Comparison of ENCODE assay signal across 11 cellular contexts in the genomic region with DNA sequence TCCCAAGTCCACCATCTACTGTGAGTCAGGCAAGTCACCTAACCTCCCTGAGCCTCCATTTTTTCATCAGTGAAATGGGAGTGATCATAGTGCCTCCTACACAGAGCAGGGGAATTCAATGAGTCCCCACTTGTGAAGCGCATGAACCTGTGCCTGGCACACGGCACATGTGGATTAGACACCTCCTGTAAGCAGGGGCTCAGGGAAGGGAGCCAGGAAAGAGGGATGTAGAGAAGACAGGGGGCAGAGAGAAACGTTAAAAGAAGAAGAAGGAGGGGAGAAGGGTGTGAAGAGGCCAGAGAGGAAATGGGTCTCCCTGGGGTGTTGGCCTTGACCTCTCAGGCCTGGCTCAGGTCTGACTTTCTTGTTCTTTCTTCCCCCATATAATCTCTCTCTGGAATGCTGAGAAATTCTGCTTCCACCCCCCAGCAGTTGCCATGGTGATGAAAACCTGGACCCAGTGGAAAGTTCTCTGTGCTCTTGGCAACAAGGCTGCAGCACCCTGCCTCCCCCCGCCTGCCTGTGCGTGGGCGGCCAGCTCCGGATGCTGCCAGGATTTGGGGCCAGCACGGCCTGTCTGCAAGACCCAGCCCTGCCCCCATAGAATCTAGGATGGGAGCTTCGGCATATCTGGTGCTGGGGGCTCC.
DNase-seq lines count a peak whose midpoint lies in the region; ATAC-seq and TF ChIP-seq lines count a peak whose summit lies in the region.
"Had no signal": no experiment of that assay in that cellular context is flagged by ENCODE, and none has a peak within 500 bp of the region (broad histone marks: within the 10 kb centered on the region; RNA-seq: fewer than 3 reads in every experiment).

No MANE protein-coding gene starts in this region.

- no peak overlapping the region for H3K4me3 Mint-ChIP-seq in osteocyte (ENCODE audit: unreplicated experiment)
- H3K4me3 Mint-ChIP-seq: activated B cell treated with CpG ODN at 0.5 μM for 24 hours had no signal

- no peaks in the 10 kb centered on the region for H3K36me3 ChIP-seq in SJCRH30
- H3K36me3 ChIP-seq in effector memory CD4-positive, alpha-beta T cell (ENCODE audit: control insufficient read depth, insufficient read depth, low read length), result no peaks in the 10 kb centered on the region
- H3K36me3 ChIP-seq: cardiac muscle cell had no signal

- peak; percentile 83 for ATAC-seq in Right ventricle myocardium superior (ENCODE audit: poor library complexity)
- ATAC-seq in HG02973 (IDR thresholded peaks at IDR 0.05; ENCODE audit: unreplicated experiment), result no peak
- no peak for ATAC-seq in GM18519 (IDR thresholded peaks at IDR 0.05; ENCODE audit: low FRiP score, unreplicated experiment)

- DNase-seq in C1 segment of cervical spinal cord (lab: John Stamatoyannopoulos, UW), result peak in 11 of 14 donors; percentile 16 to 98 (median 71)
- peak; percentile 37 to 38 for DNase-seq in SJCRH30
- DNase-seq in Right ventricle myocardium superior, result peak; percentile 77
- peak; percentile 30 for DNase-seq in osteocyte (ENCODE audit: extremely low spot score, unreplicated experiment)
- DNase-seq in stimulated activated CD4-positive, alpha-beta T cell treated with anti-CD3 and anti-CD28 coated beads, Interleukin-15, amount 100 ng/mL, for 24 hours, result no peak
- no peak for DNase-seq in effector memory CD4-positive, alpha-beta T cell
- DNase-seq: activated B cell treated with CpG ODN at 0.5 μM for 24 hours, NCI-H2029 had no signal

- H3K4me1 ChIP-seq in SJCRH30, result peaks cover 16% of the 10 kb centered on the region; the same call in 1 of the 2 replicates
- H3K4me1 ChIP-seq in effector memory CD4-positive, alpha-beta T cell (ENCODE audit: control insufficient read depth, insufficient read depth, low read length, poor library complexity, severe bottlenecking), result no peaks in the 10 kb centered on the region

- H3K9me3 ChIP-seq in SJCRH30 (replicated peaks), result no peaks in the 10 kb centered on the region
- no peaks in the 10 kb centered on the region for H3K9me3 ChIP-seq in effector memory CD4-positive, alpha-beta T cell (ENCODE audit: control insufficient read depth, low read length)

- H3K27me3 Mint-ChIP-seq in osteocyte (ENCODE audit: unreplicated experiment), result peaks cover 14% of the 10 kb centered on the region

- H3K27ac ChIP-seq in SJCRH30, result peak overlapping the region; percentile 41; the same call in 1 of the 2 replicates
- no peak overlapping the region for H3K27ac ChIP-seq in effector memory CD4-positive, alpha-beta T cell (ENCODE audit: insufficient read depth, low read length, poor library complexity, severe bottlenecking)
- H3K27ac ChIP-seq: cardiac muscle cell had no signal

- TF ChIP-seq CTCF in osteocyte (IDR thresholded peaks at IDR 0.05), result no peak

- no peaks in the 10 kb centered on the region for H3K9me3 Mint-ChIP-seq in osteocyte (ENCODE audit: unreplicated experiment)

- H3K4me3 ChIP-seq in SJCRH30, result peak overlapping the region; percentile 35
- no peak overlapping the region for H3K4me3 ChIP-seq in effector memory CD4-positive, alpha-beta T cell (ENCODE audit: insufficient read depth, low read depth, low read length, poor library complexity, severe bottlenecking)
- H3K4me3 ChIP-seq: cardiac muscle cell had no signal

- no peaks in the 10 kb centered on the region for H3K27me3 ChIP-seq in SJCRH30
- no peaks in the 10 kb centered on the region for H3K27me3 ChIP-seq in effector memory CD4-positive, alpha-beta T cell (replicated peaks; ENCODE audit: control insufficient read depth, insufficient read depth, low read length, poor library complexity, severe bottlenecking)
- H3K27me3 ChIP-seq: cardiac muscle cell had no signal

- intact Hi-C loops in Right ventricle myocardium superior (cut with DNase I), result no loop called here

- H3K4me1 Mint-ChIP-seq in osteocyte (ENCODE audit: unreplicated experiment), result peaks cover 6% of the 10 kb centered on the region
- H3K4me1 Mint-ChIP-seq: activated B cell treated with CpG ODN at 0.5 μM for 24 hours had no signal

- no peaks in the 10 kb centered on the region for H3K36me3 Mint-ChIP-seq in osteocyte (ENCODE audit: unreplicated experiment)

- no peak overlapping the region for H3K27ac Mint-ChIP-seq in osteocyte (ENCODE audit: unreplicated experiment)
- H3K27ac Mint-ChIP-seq: activated B cell treated with CpG ODN at 0.5 μM for 24 hours had no signal

Comparison
In these comparisons a context has a peak if more than half of its experiments do, and no peak if none do; other contexts are left out.
1. DNase-seq: peak in C1 segment of cervical spinal cord (11 of 14), SJCRH30 (2 of 2), Right ventricle myocardium superior (single experiment) and osteocyte (single experiment); none in stimulated activated CD4-positive, alpha-beta T cell treated with anti-CD3 and anti-CD28 coated beads, Interleukin-15, amount 100 ng/mL, for 24 hours (single experiment) and effector memory CD4-positive, alpha-beta T cell (0 of 3).